ENCODE assay signal across 11 cellular contexts in genomic region chr1:93436496-93436895, GRCh38.
"Had no signal": no experiment of that assay in that cellular context is flagged by ENCODE, and none has a peak within 500 bp of the region (broad histone marks: within the 10 kb centered on the region; RNA-seq: fewer than 3 reads in every experiment).

No MANE protein-coding gene starts in this region.

- H3K9ac ChIP-seq: GM23248 had no signal

- DNase-seq: GM23248, GOT3, H7, H9, HCEC 1CT, HFFc6 had no signal

- H3K4me3 ChIP-seq: GM23248, GM23338, HAP-1 had no signal

- H3K27ac Mint-ChIP-seq: GM23338, H9, HFFc6 had no signal

- H3K9me3 ChIP-seq: HAP-1 had no signal

- H3K4me1 ChIP-seq: HAP-1 had no signal

- ATAC-seq: GM23338, HCT116 had no signal

- H3K4me1 Mint-ChIP-seq: GM23338 had no signal

- H3K36me3 ChIP-seq: HAP-1 had no signal

- FAIRE-seq: H1, H54 had no signal

- H3K9me3 Mint-ChIP-seq: HFFc6 had no signal

- H3K27ac ChIP-seq: GM23248 had no signal

- H3K4me3 Mint-ChIP-seq: GM23338, H9, HFFc6 had no signal
